In the genomic region with DNA sequence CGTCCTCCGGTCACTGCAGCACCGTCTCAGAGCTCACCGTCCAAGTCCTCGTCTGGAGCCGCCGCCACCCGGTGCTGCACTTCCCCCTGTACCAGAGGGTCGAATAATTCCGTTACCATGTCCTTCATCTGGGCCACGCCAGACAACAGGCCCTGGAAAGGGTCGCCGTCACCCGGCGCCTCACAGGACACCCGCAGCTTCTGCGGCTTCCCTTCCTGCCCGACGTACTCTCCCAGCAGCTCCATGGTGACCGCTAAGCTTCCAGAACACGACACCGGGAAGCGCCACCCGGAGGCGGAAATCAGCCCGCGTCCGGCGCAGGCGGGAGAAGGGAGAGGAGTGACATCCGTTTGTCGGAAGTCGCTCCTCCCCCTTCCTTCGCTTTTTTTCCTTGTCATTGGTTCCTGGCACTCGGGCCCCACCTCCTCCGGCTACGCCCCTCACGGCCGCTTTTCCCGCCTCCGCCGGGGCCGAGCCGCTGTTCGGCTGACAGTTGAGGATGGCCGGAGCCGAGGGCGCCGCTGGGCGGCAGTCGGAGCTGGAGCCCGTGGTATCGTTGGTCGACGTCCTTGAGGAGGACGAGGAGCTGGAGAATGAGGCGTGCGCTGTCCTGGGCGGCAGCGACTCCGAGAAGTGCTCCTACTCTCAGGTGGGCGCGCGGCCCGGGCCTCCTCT, we compare ENCODE assay signal across 1 cellular context.
TF ChIP-seq lines count a peak whose summit lies in the region.

A gene with protein sequence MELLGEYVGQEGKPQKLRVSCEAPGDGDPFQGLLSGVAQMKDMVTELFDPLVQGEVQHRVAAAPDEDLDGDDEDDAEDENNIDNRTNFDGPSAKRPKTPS (minus strand): TSS at position 273 of the 675 bp plus-strand sequence. CDS start 28 bp downstream, at position 245.
A gene with protein sequence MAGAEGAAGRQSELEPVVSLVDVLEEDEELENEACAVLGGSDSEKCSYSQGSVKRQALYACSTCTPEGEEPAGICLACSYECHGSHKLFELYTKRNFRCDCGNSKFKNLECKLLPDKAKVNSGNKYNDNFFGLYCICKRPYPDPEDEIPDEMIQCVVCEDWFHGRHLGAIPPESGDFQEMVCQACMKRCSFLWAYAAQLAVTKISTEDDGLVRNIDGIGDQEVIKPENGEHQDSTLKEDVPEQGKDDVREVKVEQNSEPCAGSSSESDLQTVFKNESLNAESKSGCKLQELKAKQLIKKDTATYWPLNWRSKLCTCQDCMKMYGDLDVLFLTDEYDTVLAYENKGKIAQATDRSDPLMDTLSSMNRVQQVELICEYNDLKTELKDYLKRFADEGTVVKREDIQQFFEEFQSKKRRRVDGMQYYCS (plus strand): TSS at position 464 of the 675 bp plus-strand sequence. CDS start 36 bp downstream, at position 500.

TF ChIP-seq in HepG2, 621 proteins besides CTCF, POLR2A, EP300 and RAD21 (continued from another document and continues in another):
- TF ChIP-seq ZNF136 (CRISPR knock-in tag; IDR thresholded peaks at IDR 0.05; ENCODE audit: low read depth) (0 out of 2 replicates have a peak, but pooled peaks have one; percentile 77), ZMYM4 (CRISPR knock-in tag; IDR thresholded peaks at IDR 0.05) (peak; percentile 79), FOXA3 (CRISPR knock-in tag; IDR thresholded peaks at IDR 0.05) (peak; percentile 25; the same call in 1 of the 2 replicates), TAF1 (CRISPR knock-in tag; IDR thresholded peaks at IDR 0.05) (peak; percentile 86), RXRA (CRISPR knock-in tag; IDR thresholded peaks at IDR 0.05) (peak; percentile 60; the same call in 1 of the 2 replicates), XBP1 (CRISPR knock-in tag; IDR thresholded peaks at IDR 0.05) (no peak), XRCC5 (optimal IDR thresholded peaks at IDR 0.05; ENCODE audit: low read length) (no peak), CENPT (CRISPR knock-in tag; IDR thresholded peaks at IDR 0.05; ENCODE audit: low read depth) (no peak), POLR2AphosphoS2 (IDR thresholded peaks at IDR 0.05; ENCODE audit: low read depth, low read length) (no peak), ZNF598 (CRISPR knock-in tag; IDR thresholded peaks at IDR 0.05; ENCODE audit: borderline replicate concordance) (peak; percentile 90; the same call in 1 of the 2 replicates), ZNF441 (CRISPR knock-in tag; IDR thresholded peaks at IDR 0.05; ENCODE audit: borderline replicate concordance) (peak; percentile 22; the same call in 1 of the 2 replicates), SOX13 (IDR thresholded peaks at IDR 0.05) (no peak; the same call in 1 of the 2 replicates), SOX13 (CRISPR knock-in tag; conservative IDR thresholded peaks at IDR 0.05 in 1 of 2, IDR thresholded peaks at IDR 0.05 in 1 of 2) (peak in 1 of 2 experiments; percentile 21; a peak in 1 of 4 replicates), ZNF850 (CRISPR knock-in tag; conservative IDR thresholded peaks at IDR 0.05) (no peak; the same call in 1 of the 2 replicates), ZNF30 (CRISPR knock-in tag; IDR thresholded peaks at IDR 0.05) (no peak; the same call in 1 of the 2 replicates), AKAP8 (CRISPR knock-in tag; IDR thresholded peaks at IDR 0.05) (no peak), ZNF501 (CRISPR knock-in tag; IDR thresholded peaks at IDR 0.05) (0 out of 2 replicates have a peak, but pooled peaks have one; percentile 58), TARDBP (CRISPR knock-in tag; IDR thresholded peaks at IDR 0.05) (peak; percentile 58; the same call in 1 of the 2 replicates), SMARCE1 (IDR thresholded peaks at IDR 0.05; ENCODE audit: borderline replicate concordance) (no peak), DMAP1 (CRISPR knock-in tag; IDR thresholded peaks at IDR 0.05) (no peak; the same call in 1 of the 2 replicates), ZNF33A (CRISPR knock-in tag; IDR thresholded peaks at IDR 0.05; ENCODE audit: borderline replicate concordance) (no peak), RORA (CRISPR knock-in tag; IDR thresholded peaks at IDR 0.05) (no peak), FOXK2 (IDR thresholded peaks at IDR 0.05) (no peak)
- TF ChIP-seq, protein P1, sequence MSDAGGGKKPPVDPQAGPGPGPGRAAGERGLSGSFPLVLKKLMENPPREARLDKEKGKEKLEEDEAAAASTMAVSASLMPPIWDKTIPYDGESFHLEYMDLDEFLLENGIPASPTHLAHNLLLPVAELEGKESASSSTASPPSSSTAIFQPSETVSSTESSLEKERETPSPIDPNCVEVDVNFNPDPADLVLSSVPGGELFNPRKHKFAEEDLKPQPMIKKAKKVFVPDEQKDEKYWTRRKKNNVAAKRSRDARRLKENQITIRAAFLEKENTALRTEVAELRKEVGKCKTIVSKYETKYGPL (CRISPR knock-in tag; IDR thresholded peaks at IDR 0.05): peak; percentile 71; the same call in 1 of the 2 replicates
- TF ChIP-seq, protein P2, sequence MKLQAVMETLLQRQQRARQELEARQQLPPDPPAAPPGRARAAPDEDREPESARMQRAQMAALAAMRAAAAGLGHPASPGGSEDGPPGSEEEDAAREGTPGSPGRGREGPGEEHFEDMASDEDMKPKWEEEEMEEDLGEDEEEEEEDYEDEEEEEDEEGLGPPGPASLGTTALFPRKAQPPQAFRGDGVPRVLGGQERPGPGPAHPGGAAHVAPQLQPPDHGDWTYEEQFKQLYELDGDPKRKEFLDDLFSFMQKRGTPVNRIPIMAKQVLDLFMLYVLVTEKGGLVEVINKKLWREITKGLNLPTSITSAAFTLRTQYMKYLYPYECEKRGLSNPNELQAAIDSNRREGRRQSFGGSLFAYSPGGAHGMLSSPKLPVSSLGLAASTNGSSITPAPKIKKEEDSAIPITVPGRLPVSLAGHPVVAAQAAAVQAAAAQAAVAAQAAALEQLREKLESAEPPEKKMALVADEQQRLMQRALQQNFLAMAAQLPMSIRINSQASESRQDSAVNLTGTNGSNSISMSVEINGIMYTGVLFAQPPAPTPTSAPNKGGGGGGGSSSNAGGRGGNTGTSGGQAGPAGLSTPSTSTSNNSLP (IDR thresholded peaks at IDR 0.05; ENCODE audit: low read depth, low read length): no peak
- TF ChIP-seq, protein P3, sequence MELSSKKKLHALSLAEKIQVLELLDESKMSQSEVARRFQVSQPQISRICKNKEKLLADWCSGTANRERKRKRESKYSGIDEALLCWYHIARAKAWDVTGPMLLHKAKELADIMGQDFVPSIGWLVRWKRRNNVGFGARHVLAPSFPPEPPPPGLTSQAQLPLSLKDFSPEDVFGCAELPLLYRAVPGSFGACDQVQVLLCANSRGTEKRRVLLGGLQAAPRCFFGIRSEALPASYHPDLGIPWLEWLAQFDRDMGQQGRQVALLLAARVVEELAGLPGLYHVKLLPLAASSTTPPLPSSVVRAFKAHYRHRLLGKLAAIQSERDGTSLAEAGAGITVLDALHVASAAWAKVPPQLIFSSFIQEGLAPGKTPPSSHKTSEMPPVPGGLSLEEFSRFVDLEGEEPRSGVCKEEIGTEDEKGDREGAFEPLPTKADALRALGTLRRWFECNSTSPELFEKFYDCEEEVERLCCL (CRISPR knock-in tag; IDR thresholded peaks at IDR 0.05; ENCODE audit: borderline replicate concordance): no peak
- TF ChIP-seq, protein P4, sequence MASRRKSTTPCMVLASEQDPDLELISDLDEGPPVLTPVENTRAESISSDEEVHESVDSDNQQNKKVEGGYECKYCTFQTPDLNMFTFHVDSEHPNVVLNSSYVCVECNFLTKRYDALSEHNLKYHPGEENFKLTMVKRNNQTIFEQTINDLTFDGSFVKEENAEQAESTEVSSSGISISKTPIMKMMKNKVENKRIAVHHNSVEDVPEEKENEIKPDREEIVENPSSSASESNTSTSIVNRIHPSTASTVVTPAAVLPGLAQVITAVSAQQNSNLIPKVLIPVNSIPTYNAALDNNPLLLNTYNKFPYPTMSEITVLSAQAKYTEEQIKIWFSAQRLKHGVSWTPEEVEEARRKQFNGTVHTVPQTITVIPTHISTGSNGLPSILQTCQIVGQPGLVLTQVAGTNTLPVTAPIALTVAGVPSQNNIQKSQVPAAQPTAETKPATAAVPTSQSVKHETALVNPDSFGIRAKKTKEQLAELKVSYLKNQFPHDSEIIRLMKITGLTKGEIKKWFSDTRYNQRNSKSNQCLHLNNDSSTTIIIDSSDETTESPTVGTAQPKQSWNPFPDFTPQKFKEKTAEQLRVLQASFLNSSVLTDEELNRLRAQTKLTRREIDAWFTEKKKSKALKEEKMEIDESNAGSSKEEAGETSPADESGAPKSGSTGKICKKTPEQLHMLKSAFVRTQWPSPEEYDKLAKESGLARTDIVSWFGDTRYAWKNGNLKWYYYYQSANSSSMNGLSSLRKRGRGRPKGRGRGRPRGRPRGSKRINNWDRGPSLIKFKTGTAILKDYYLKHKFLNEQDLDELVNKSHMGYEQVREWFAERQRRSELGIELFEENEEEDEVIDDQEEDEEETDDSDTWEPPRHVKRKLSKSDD (CRISPR knock-in tag; IDR thresholded peaks at IDR 0.05; ENCODE audit: low read depth): 0 out of 2 replicates have a peak, but pooled peaks have one; percentile 53
- TF ChIP-seq, protein P5, sequence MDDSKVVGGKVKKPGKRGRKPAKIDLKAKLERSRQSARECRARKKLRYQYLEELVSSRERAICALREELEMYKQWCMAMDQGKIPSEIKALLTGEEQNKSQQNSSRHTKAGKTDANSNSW (CRISPR knock-in tag; IDR thresholded peaks at IDR 0.05; ENCODE audit: borderline replicate concordance): 0 out of 2 replicates have a peak, but pooled peaks have one; percentile 52
- TF ChIP-seq, protein P6, sequence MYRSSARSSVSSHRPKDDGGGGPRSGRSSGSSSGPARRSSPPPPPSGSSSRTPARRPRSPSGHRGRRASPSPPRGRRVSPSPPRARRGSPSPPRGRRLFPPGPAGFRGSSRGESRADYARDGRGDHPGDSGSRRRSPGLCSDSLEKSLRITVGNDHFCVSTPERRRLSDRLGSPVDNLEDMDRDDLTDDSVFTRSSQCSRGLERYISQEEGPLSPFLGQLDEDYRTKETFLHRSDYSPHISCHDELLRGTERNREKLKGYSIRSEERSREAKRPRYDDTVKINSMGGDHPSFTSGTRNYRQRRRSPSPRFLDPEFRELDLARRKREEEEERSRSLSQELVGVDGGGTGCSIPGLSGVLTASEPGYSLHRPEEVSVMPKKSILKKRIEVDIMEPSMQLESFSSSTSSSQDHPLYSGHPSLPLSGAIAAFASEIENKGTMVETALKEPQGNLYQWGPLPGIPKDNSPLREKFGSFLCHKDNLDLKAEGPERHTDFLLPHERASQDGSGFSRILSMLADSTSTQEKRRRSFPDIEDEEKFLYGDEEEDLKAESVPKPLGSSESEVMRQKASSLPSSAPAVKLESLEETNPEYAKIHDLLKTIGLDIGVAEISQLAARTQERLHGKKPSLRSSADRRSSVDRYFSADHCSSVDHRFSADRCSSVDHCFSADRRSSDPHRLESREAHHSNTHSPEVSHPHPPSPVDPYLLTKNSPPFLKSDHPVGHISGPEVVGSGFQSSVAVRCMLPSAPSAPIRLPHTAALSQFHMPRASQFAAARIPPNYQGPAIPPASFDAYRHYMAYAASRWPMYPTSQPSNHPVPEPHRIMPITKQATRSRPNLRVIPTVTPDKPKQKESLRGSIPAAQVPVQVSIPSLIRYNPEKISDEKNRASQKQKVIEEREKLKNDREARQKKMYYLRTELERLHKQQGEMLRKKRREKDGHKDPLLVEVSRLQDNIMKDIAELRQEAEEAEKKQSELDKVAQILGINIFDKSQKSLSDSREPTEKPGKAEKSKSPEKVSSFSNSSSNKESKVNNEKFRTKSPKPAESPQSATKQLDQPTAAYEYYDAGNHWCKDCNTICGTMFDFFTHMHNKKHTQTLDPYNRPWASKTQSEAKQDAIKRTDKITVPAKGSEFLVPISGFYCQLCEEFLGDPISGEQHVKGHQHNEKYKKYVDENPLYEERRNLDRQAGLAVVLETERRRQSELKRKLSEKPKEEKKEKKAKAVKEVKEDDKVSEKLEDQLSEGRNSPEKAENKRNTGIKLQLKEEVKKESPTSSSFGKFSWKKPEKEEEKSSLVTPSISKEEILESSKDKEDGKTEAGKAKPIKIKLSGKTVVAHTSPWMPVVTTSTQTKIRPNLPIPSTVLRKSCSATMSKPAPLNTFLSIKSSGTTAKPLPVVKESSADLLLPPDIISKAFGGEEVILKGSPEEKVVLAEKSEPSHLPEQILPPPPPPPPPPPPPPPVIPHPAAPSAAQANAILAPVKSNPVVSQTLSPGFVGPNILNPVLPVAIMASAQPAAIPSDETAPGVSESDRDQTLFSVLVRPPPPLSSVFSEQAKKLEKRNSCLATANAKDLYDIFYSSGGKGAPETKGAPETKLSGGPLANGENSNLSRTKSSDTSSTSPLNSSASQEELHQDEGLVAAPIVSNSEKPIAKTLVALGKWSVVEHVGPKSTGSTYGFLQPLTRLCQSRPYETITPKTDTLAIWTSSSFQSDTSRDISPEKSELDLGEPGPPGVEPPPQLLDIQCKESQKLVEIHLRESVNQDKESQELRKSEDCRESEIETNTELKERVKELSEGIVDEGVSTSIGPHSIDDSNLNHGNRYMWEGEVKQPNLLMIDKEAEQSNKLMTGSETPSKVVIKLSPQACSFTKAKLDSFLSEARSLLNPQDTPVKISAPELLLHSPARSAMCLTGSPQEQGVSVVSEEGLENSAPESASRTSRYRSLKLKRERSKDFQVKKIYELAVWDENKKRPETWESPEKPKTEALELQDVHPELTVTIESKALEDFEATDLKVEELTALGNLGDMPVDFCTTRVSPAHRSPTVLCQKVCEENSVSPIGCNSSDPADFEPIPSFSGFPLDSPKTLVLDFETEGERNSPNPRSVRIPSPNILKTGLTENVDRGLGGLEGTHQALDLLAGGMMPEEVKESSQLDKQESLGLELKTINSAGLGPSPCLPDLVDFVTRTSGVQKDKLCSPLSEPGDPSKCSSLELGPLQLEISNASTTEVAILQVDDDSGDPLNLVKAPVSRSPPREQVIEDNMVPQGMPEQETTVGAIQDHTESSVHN (CRISPR knock-in tag; IDR thresholded peaks at IDR 0.05): no peak
- TF ChIP-seq, protein P7, sequence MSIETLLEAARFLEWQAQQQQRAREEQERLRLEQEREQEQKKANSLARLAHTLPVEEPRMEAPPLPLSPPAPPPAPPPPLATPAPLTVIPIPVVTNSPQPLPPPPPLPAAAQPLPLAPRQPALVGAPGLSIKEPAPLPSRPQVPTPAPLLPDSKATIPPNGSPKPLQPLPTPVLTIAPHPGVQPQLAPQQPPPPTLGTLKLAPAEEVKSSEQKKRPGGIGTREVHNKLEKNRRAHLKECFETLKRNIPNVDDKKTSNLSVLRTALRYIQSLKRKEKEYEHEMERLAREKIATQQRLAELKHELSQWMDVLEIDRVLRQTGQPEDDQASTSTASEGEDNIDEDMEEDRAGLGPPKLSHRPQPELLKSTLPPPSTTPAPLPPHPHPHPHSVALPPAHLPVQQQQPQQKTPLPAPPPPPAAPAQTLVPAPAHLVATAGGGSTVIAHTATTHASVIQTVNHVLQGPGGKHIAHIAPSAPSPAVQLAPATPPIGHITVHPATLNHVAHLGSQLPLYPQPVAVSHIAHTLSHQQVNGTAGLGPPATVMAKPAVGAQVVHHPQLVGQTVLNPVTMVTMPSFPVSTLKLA (IDR thresholded peaks at IDR 0.05): no peak; the same call in none of the 2 replicates
